In genomic region chr7:50449501-50449880, GRCh38 we compare ENCODE assay signal across 8 cellular contexts. TPM values are rescaled to one million over a fixed set of nuclear protein-coding genes. Genes with fewer than 3 reads are reported as not detected.
DNase-seq lines count a peak whose midpoint lies in the region; ATAC-seq lines count a peak whose summit lies in the region.

No MANE protein-coding gene starts in this region.

- peaks cover 7% of the 10 kb centered on the region for H3K27me3 Mint-ChIP-seq in activated CD4-positive, alpha-beta T cell treated with anti-CD3 and anti-CD28 coated beads, Interleukin-2, amount 10 ng/mL, durations not matched to agents 24 days and 14 days
- no peaks in the 10 kb centered on the region for H3K27me3 Mint-ChIP-seq in T-cell

- no peak for ATAC-seq in T-cell (replicated peaks in 1 of 4)
- ATAC-seq in HG03135 (IDR thresholded peaks at IDR 0.05; ENCODE audit: unreplicated experiment) = no peak

- 0 out of 2 replicates have a peak, but pooled peaks cover 3% of the 10 kb centered on the region for H3K4me1 ChIP-seq in iPS DF 6.9 (ENCODE audit: control insufficient read depth, insufficient read depth, low read length)
- peaks cover 0 to 19% (median 15%) of the 10 kb centered on the region in 5 donors for H3K4me1 ChIP-seq in subcutaneous abdominal adipose tissue (ENCODE audit: control insufficient read depth in 5 of 5, insufficient read depth in 5 of 5, low read length in 5 of 5)

- H3K27me3 ChIP-seq in iPS DF 6.9 (ENCODE audit: control insufficient read depth, insufficient read depth, low read length) (no peaks in the 10 kb centered on the region), subcutaneous abdominal adipose tissue (ENCODE audit: control insufficient read depth in 5 of 5, insufficient read depth in 4 of 5, low read length in 5 of 5) (no peaks in the 10 kb centered on the region)

- POLR2A ChIA-PET in T-cell (lab: Charles Lee) = no interaction called here

- no peak overlapping the region for H3K27ac ChIP-seq in iPS DF 6.9 (ENCODE audit: low read length)
- no peak overlapping the region for H3K27ac ChIP-seq in subcutaneous abdominal adipose tissue (ENCODE audit: low read depth, low read length)

- no peaks in the 10 kb centered on the region for H3K9me3 Mint-ChIP-seq in activated CD4-positive, alpha-beta T cell treated with anti-CD3 and anti-CD28 coated beads, Interleukin-2, amount 10 ng/mL, durations not matched to agents 24 days and 14 days
- no peaks in the 10 kb centered on the region for H3K9me3 Mint-ChIP-seq in T-cell

- DNase-seq in activated CD4-positive, alpha-beta T cell treated with anti-CD3 and anti-CD28 coated beads, Interleukin-2, amount 10 ng/mL, durations not matched to agents 24 days and 14 days = peak; percentile 66
- no peak for DNase-seq in activated CD4-positive, alpha-beta T cell treated with anti-CD3 and anti-CD28 coated beads for 4 hours
- DNase-seq in T-cell (no peak), iPS DF 6.9 (ENCODE audit: low read depth, low spot score) (no peak), anterior cingulate cortex (lab: John Stamatoyannopoulos, UW) (no peak), foreskin melanocyte (no peak)

- peaks cover 29% of the 10 kb centered on the region for H3K36me3 Mint-ChIP-seq in activated CD4-positive, alpha-beta T cell treated with anti-CD3 and anti-CD28 coated beads, Interleukin-2, amount 10 ng/mL, durations not matched to agents 24 days and 14 days (ENCODE audit: low read depth)
- H3K36me3 Mint-ChIP-seq in T-cell = peaks cover 26% of the 10 kb centered on the region

- peak overlapping the region; percentile 95 for H3K4me3 Mint-ChIP-seq in activated CD4-positive, alpha-beta T cell treated with anti-CD3 and anti-CD28 coated beads, Interleukin-2, amount 10 ng/mL, durations not matched to agents 24 days and 14 days
- H3K4me3 Mint-ChIP-seq in T-cell = peak overlapping the region; percentile 89 to 95 (median 92)

- H3K36me3 ChIP-seq in iPS DF 6.9 (ENCODE audit: control insufficient read depth, insufficient read depth, low read length) (no peaks in the 10 kb centered on the region), subcutaneous abdominal adipose tissue (ENCODE audit: control insufficient read depth in 5 of 5, insufficient read depth in 5 of 5, low read length in 5 of 5) (peaks cover 19 to 24% (median 20%) of the 10 kb centered on the region in 5 donors)

- H3K4me3 ChIP-seq in iPS DF 6.9 (ENCODE audit: low read length) (peak overlapping the region; percentile 88; the same call in 1 of the 2 replicates), subcutaneous abdominal adipose tissue (ENCODE audit: low read depth in 1 of 5, low read length in 5 of 5) (peak overlapping the region; percentile 55 to 96 (median 83))

- intact Hi-C loops in activated CD4-positive, alpha-beta T cell treated with anti-CD3 and anti-CD28 coated beads, Interleukin-2, amount 10 ng/mL, durations not matched to agents 24 days and 14 days (cut with micrococcal nuclease) = loop anchor here (1.0 to 5.0 kb wide), 11 partner anchors 52 to 673 kb away; no protein-coding TSS in a partner anchor

- H3K9ac ChIP-seq in subcutaneous abdominal adipose tissue (ENCODE audit: low read length in 5 of 5) = peak overlapping the region; percentile 42 to 85 (median 69)

- H3K4me1 Mint-ChIP-seq in activated CD4-positive, alpha-beta T cell treated with anti-CD3 and anti-CD28 coated beads, Interleukin-2, amount 10 ng/mL, durations not matched to agents 24 days and 14 days = peaks cover 39% of the 10 kb centered on the region
- peaks cover 19 to 34% (median 23%) of the 10 kb centered on the region in 3 donors for H3K4me1 Mint-ChIP-seq in T-cell

- H3K9me3 ChIP-seq in iPS DF 6.9 (ENCODE audit: control insufficient read depth, insufficient read depth, low read length) = no peaks in the 10 kb centered on the region
- H3K9me3 ChIP-seq in subcutaneous abdominal adipose tissue (ENCODE audit: control insufficient read depth in 5 of 5, low read length in 5 of 5) = no peaks in the 10 kb centered on the region

- WGBS in iPS DF 6.9 (ENCODE audit: insufficient coverage, insufficient read length) = no CpG with 5 or more reads among the region's 5 CpGs

- CTCF ChIA-PET in T-cell (lab: Charles Lee) = interaction anchor here (0.7 to 1.5 kb wide), 5 partner anchors 19 to 357 kb away, joined by 3 to 6 read pairs (median 3); no protein-coding TSS in a partner anchor

- H3K27ac Mint-ChIP-seq in activated CD4-positive, alpha-beta T cell treated with anti-CD3 and anti-CD28 coated beads, Interleukin-2, amount 10 ng/mL, durations not matched to agents 24 days and 14 days = peak overlapping the region; percentile 80
- H3K27ac Mint-ChIP-seq in T-cell = peak overlapping the region; percentile 95 to 97

RNA-seq across cellular contexts. Expression of gene FIGNL1, which starts 0.7 kb away (rescaled TPM):
- 44.7 and 47.4 TPM in 2 replicates for total RNA-seq in activated CD4-positive, alpha-beta T cell treated with anti-CD3 and anti-CD28 coated beads, Interleukin-2, amount 10 ng/mL, durations not matched to agents 24 days and 14 days
- total RNA-seq in T-cell = 10 to 100 TPM; 10.3 to 17.1 (median 14.5) TPM
